In genomic region chr22:31943976-31944699, GRCh38 we compare ENCODE assay signal across 8 cellular contexts. TPM values are rescaled to one million over a fixed set of nuclear protein-coding genes. Genes with fewer than 3 reads are reported as not detected.
DNase-seq lines count a peak whose midpoint lies in the region; ATAC-seq, FAIRE-seq and TF ChIP-seq lines count a peak whose summit lies in the region.

TSS of gene YWHAH (plus strand) at chr22:31944535. CDS start at chr22:31944734, 199 bp downstream.

- BruUV-seq in A673 (replicated peaks; lab: Mats Ljungman, UMichigan), result no TSS peak

- peaks cover 10% of the 10 kb centered on the region for H3K27me3 Mint-ChIP-seq in WTC11 (ENCODE audit: low read depth)

- H3K9me3 ChIP-seq in A673 (ENCODE audit: low read depth, low read length, poor library complexity, severe bottlenecking) (no peaks in the 10 kb centered on the region), spleen (no peaks in the 10 kb centered on the region)

- ATAC-seq in GM18861 (IDR thresholded peaks at IDR 0.05; ENCODE audit: unreplicated experiment) (peak; percentile 48), HG03095 (IDR thresholded peaks at IDR 0.05; ENCODE audit: unreplicated experiment) (peak; percentile 52), WTC11 (peak; percentile 77)

- intact Hi-C loops in A673 (cut with micrococcal nuclease; ENCODE audit: unreplicated experiment), result loop anchor here (10.0 kb wide), 1 partner anchor 189 kb away; the partner anchor contains the start of genes DEPDC5 and PRR14L
- intact Hi-C loops in spleen (cut with DNase I; ENCODE audit: low total_unique reads), result no loop called here

- H3K4me3 ChIP-seq in A673 (ENCODE audit: low read depth, low read length, poor library complexity, severe bottlenecking) (peak within 1 kb of the TSS; percentile 68), bronchial epithelial cell (ENCODE audit: low read depth, low read length) (peak within 1 kb of the TSS; percentile 84), spleen (peak within 1 kb of the TSS; percentile 62 to 96 (median 79))

- peaks cover 15% of the 10 kb centered on the region for H3K36me3 Mint-ChIP-seq in WTC11

- FAIRE-seq in bronchial epithelial cell (lab: Jason Lieb, UNC), result no peak

- 0 to 1% (median 0%) methylated on average over 35 to 86 of the region's 86 CpGs for WGBS in spleen, 5 donors

- H3K27me3 ChIP-seq in A673 (replicated peaks; ENCODE audit: insufficient read depth, low read depth, low read length, poor library complexity) (no peaks in the 10 kb centered on the region), bronchial epithelial cell (ENCODE audit: control insufficient read depth, insufficient read depth, low read length) (no peaks in the 10 kb centered on the region), spleen (replicated peaks in 1 of 7) (no peaks in the 10 kb centered on the region)

- CTCF ChIA-PET in A673 (lab: Charles Lee), result no interaction called here
- CTCF ChIA-PET in WTC11 (lab: Charles Lee), result interaction anchor here (2.0 to 3.3 kb wide), 2 partner anchors 26 kb away, joined by 19 to 23 read pairs; no protein-coding TSS in a partner anchor

- no peaks in the 10 kb centered on the region for H3K9me3 Mint-ChIP-seq in WTC11

- TF ChIP-seq CTCF in A673 (conservative IDR thresholded peaks at IDR 0.05; ENCODE audit: low read depth, low read length) (no peak), WTC11 (IDR thresholded peaks at IDR 0.05) (no peak), bronchial epithelial cell (IDR thresholded peaks at IDR 0.05; ENCODE audit: insufficient read depth, low read length, severe bottlenecking) (no peak), spleen (IDR thresholded peaks at IDR 0.05 in 8 of 11, conservative IDR thresholded peaks at IDR 0.05 in 3 of 11) (peak in 2 of 11 experiments; percentile 5 to 14)

- POLR2A ChIA-PET in A673 (lab: Charles Lee; ENCODE audit: low non-redundant PET), result no interaction called here
- POLR2A ChIA-PET in WTC11 (lab: Charles Lee), result interaction anchor here (1.6 kb wide), 1 partner anchor 15 kb away, joined by 5 read pairs; no protein-coding TSS in a partner anchor

- H3K4me1 ChIP-seq in A673 (ENCODE audit: insufficient read depth, low read length, poor library complexity, severe bottlenecking) (peaks cover 22% of the 10 kb centered on the region), spleen (peaks cover 0 to 57% (median 44%) of the 10 kb centered on the region in 6 donors)

- DNase-seq in A673 (ENCODE audit: low spot score), result peak; percentile 95
- DNase-seq in NCI-H2196 (lab: John Stamatoyannopoulos, UW; ENCODE audit: unreplicated experiment), result peak; percentile 82
- DNase-seq in WTC11 (ENCODE audit: low spot score), result peak; percentile 93
- DNase-seq in bronchial epithelial cell (ENCODE audit: low read depth), result peak; percentile 69
- DNase-seq in inferior parietal cortex (ENCODE audit: extremely low spot score), result peak; percentile 93
- DNase-seq in spleen, result peak; percentile 98

- H3K36me3 ChIP-seq in A673 (ENCODE audit: insufficient read depth, low read length, poor library complexity, severe bottlenecking) (peaks cover 22% of the 10 kb centered on the region), bronchial epithelial cell (ENCODE audit: control insufficient read depth, insufficient read depth, low read length) (peaks cover 1% of the 10 kb centered on the region), spleen (peaks cover 0 to 19% (median 4%) of the 10 kb centered on the region in 6 donors)

- H3K4me1 Mint-ChIP-seq in WTC11, result peaks cover 10% of the 10 kb centered on the region

- peak within 1 kb of the TSS; percentile 92 for H3K27ac Mint-ChIP-seq in WTC11

- peak within 1 kb of the TSS; percentile 76 for H3K4me3 Mint-ChIP-seq in WTC11

- peak in 1 of 3 donors; percentile 92 for TF ChIP-seq POLR2A in spleen (IDR thresholded peaks at IDR 0.05)

- H3K27ac ChIP-seq in A673 (ENCODE audit: low read depth, low read length, poor library complexity, severe bottlenecking), result peak within 1 kb of the TSS; percentile 96
- peak within 1 kb of the TSS; percentile 91 to 99 (median 96) for H3K27ac ChIP-seq in spleen

TF ChIP-seq in WTC11, 78 proteins besides CTCF, POLR2A, EP300 and RAD21 (continues in another document):
- no peak for TF ChIP-seq ZNF232 (CRISPR knock-in tag; IDR thresholded peaks at IDR 0.05)
- TF ChIP-seq ZNF317 (CRISPR knock-in tag; IDR thresholded peaks at IDR 0.05; ENCODE audit: borderline replicate concordance, low read depth), result no peak
- TF ChIP-seq ZNF396 (CRISPR knock-in tag; IDR thresholded peaks at IDR 0.05; ENCODE audit: borderline replicate concordance), result no peak
- no peak for TF ChIP-seq NFATC4 (CRISPR knock-in tag; IDR thresholded peaks at IDR 0.05)
- peak; percentile 86; the same call in 1 of the 2 replicates for TF ChIP-seq ZNF416 (CRISPR knock-in tag; IDR thresholded peaks at IDR 0.05)
- TF ChIP-seq ZNF121 (CRISPR knock-in tag; IDR thresholded peaks at IDR 0.05), result 0 out of 2 replicates have a peak, but pooled peaks have one; percentile 2
- no peak for TF ChIP-seq ATF1 (CRISPR knock-in tag; IDR thresholded peaks at IDR 0.05)
- TF ChIP-seq KAT7 (CRISPR knock-in tag; IDR thresholded peaks at IDR 0.05; ENCODE audit: borderline replicate concordance), result peak; percentile 87
- 0 out of 2 replicates have a peak, but pooled peaks have one; percentile 5 for TF ChIP-seq ARID4B (CRISPR knock-in tag; IDR thresholded peaks at IDR 0.05; ENCODE audit: borderline replicate concordance)
- TF ChIP-seq TEAD4 (CRISPR knock-in tag; IDR thresholded peaks at IDR 0.05), result peak; percentile 19; the same call in 1 of the 2 replicates
- TF ChIP-seq MYBL2 (CRISPR knock-in tag; IDR thresholded peaks at IDR 0.05), result peak; percentile 79
- TF ChIP-seq ZMAT4 (CRISPR knock-in tag; IDR thresholded peaks at IDR 0.05), result no peak
- TF ChIP-seq, protein P1, sequence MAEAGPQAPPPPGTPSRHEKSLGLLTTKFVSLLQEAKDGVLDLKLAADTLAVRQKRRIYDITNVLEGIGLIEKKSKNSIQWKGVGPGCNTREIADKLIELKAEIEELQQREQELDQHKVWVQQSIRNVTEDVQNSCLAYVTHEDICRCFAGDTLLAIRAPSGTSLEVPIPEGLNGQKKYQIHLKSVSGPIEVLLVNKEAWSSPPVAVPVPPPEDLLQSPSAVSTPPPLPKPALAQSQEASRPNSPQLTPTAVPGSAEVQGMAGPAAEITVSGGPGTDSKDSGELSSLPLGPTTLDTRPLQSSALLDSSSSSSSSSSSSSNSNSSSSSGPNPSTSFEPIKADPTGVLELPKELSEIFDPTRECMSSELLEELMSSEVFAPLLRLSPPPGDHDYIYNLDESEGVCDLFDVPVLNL (CRISPR knock-in tag; IDR thresholded peaks at IDR 0.05; ENCODE audit: borderline replicate concordance, low read depth), result no peak
- TF ChIP-seq PREB (CRISPR knock-in tag; IDR thresholded peaks at IDR 0.05; ENCODE audit: borderline replicate concordance), result no peak

RNA-seq across cellular contexts. Expression of gene YWHAH, which starts in this region (rescaled TPM):
- total RNA-seq in A673 (2021) (161 and 177 TPM in 2 replicates), WTC11 (2021) (190 to 205 TPM (median 203 TPM) in 3 replicates), bronchial epithelial cell (61.9 and 65.3 TPM in 2 replicates), spleen (100 to 1,000 TPM in 3 of 7 donors, 10 to 100 TPM in 4; 77.3 to 130 (median 95.3) TPM)
- 10 to 100 TPM; 34.2 to 62.8 (median 57.1) TPM for polyA plus RNA-seq in spleen

Comparison
In these comparisons a context has a peak if more than half of its experiments do, and no peak if none do; other contexts are left out.
1. Peak in every context shown above with its lines: DNase-seq, ATAC-seq, H3K4me3 ChIP-seq and H3K27ac ChIP-seq.